Comparison of ENCODE assay signal across 29 cellular contexts in genomic region chrX:22349116-22349515, GRCh38.
"Had no signal": no experiment of that assay in that cellular context is flagged by ENCODE, and none has a peak within 500 bp of the region (broad histone marks: within the 10 kb centered on the region; RNA-seq: fewer than 3 reads in every experiment).

No MANE protein-coding gene starts in this region.

- H3K4me2 ChIP-seq: neural progenitor cell had no signal

- H3K4me3 ChIP-seq: coronary artery, esophagus muscularis mucosa, heart right ventricle, left lung, mucosa of descending colon, neural progenitor cell, right lobe of liver, thoracic aorta, tibial nerve, upper lobe of right lung, vagina had no signal

- H3K79me2 ChIP-seq: parathyroid adenoma had no signal

- H3K4me1 ChIP-seq: esophagus muscularis mucosa, heart right ventricle, left lung, neural progenitor cell, parathyroid adenoma, right lobe of liver, tibial nerve, upper lobe of right lung, vagina had no signal

- H3K9me3 Mint-ChIP-seq: natural killer cell treated with Interleukin-12 subunit alpha and Interleukin-12 subunit beta and Interleukin-15 and Interleukin-18, amount 100 ng/mL, for 72 hours; neural progenitor cell; stimulated activated naive B cell treated with anti-CD40 and anti-IgM and Interleukin-4, amounts not matched to agents 10 μg/mL and 1 μg/mL and 100 μg/mL, for 72 hours; stimulated activated naive CD8-positive, alpha-beta T cell treated with anti-CD3 and anti-CD28 coated beads, Interleukin-15, Interleukin-2, amounts not matched to agents 100 ng/mL and 50 ng/mL, for 24 hours had no signal

- H3K36me3 ChIP-seq: esophagus muscularis mucosa, heart right ventricle, left lung, neural progenitor cell, right lobe of liver, thoracic aorta, tibial nerve, upper lobe of right lung, vagina had no signal

- H3K27me3 Mint-ChIP-seq: effector memory CD8-positive, alpha-beta T cell; naive B cell; natural killer cell treated with Interleukin-12 subunit alpha and Interleukin-12 subunit beta and Interleukin-15 and Interleukin-18, amount 100 ng/mL, for 72 hours; progenitor cell of endocrine pancreas; stimulated activated naive CD8-positive, alpha-beta T cell treated with anti-CD3 and anti-CD28 coated beads, Interleukin-15, Interleukin-2, amounts not matched to agents 100 ng/mL and 50 ng/mL, for 24 hours had no signal

- H2AFZ ChIP-seq: neural progenitor cell, parathyroid adenoma had no signal

- H3K27ac ChIP-seq: coronary artery, esophagus muscularis mucosa, heart right ventricle, left lung, neural progenitor cell, parathyroid adenoma, right lobe of liver, thoracic aorta, tibial nerve, upper lobe of right lung, vagina had no signal

- H3K9me3 ChIP-seq: esophagus muscularis mucosa, heart right ventricle, left lung, mucosa of descending colon, right lobe of liver, thoracic aorta, tibial nerve, upper lobe of right lung, vagina had no signal

- H3K36me3 Mint-ChIP-seq: mesothelial cell of epicardium; naive B cell; natural killer cell treated with Interleukin-12 subunit alpha and Interleukin-12 subunit beta and Interleukin-15 and Interleukin-18, amount 100 ng/mL, for 72 hours; neural progenitor cell; stimulated activated naive B cell treated with anti-CD40 and anti-IgM and Interleukin-4, amounts not matched to agents 10 μg/mL and 1 μg/mL and 100 μg/mL, for 72 hours had no signal

- H3K9ac ChIP-seq: neural progenitor cell, parathyroid adenoma had no signal

- ATAC-seq: effector memory CD8-positive, alpha-beta T cell; heart right ventricle; left cardiac atrium; left lung; mucosa of descending colon; natural killer cell treated with Interleukin-12 subunit alpha and Interleukin-12 subunit beta and Interleukin-15 and Interleukin-18, amount 100 ng/mL, for 72 hours; right lobe of liver; stimulated activated naive B cell treated with anti-CD40 and anti-IgM and Interleukin-4, amounts not matched to agents 10 μg/mL and 1 μg/mL and 100 μg/mL, for 72 hours; upper lobe of right lung had no signal

- H3K27me3 ChIP-seq: esophagus muscularis mucosa, left lung, neural progenitor cell, right lobe of liver, tibial nerve, upper lobe of right lung, vagina had no signal

- DNase-seq: effector memory CD8-positive, alpha-beta T cell; foreskin melanocyte; glutamatergic neuron; heart right ventricle; hippocampal formation; left cardiac atrium; left lung; mesenchymal stem cell; mucosa of descending colon; naive B cell; right lobe of liver; small intestine; stimulated activated CD4-positive, alpha-beta T cell treated with anti-CD3 and anti-CD28 coated beads, Interleukin-15, amount 100 ng/mL, for 24 hours; stimulated activated CD4-positive, alpha-beta T cell treated with anti-CD3 and anti-CD28 coated beads, Interleukin-2, amount 100 ng/mL, for 48 hours; stimulated activated naive B cell treated with anti-CD40 and anti-IgM and Interleukin-4, amounts not matched to agents 10 μg/mL and 1 μg/mL and 100 μg/mL, for 72 hours; upper lobe of right lung had no signal

- H3K4me1 Mint-ChIP-seq: mesothelial cell of epicardium; naive B cell; neural progenitor cell; stimulated activated naive B cell treated with anti-CD40 and anti-IgM and Interleukin-4, amounts not matched to agents 10 μg/mL and 1 μg/mL and 100 μg/mL, for 72 hours had no signal

- H3K27ac Mint-ChIP-seq: effector memory CD8-positive, alpha-beta T cell; mesothelial cell of epicardium; naive B cell; natural killer cell treated with Interleukin-12 subunit alpha and Interleukin-12 subunit beta and Interleukin-15 and Interleukin-18, amount 100 ng/mL, for 72 hours; neural progenitor cell; progenitor cell of endocrine pancreas; stimulated activated naive B cell treated with anti-CD40 and anti-IgM and Interleukin-4, amounts not matched to agents 10 μg/mL and 1 μg/mL and 100 μg/mL, for 72 hours; stimulated activated naive CD8-positive, alpha-beta T cell treated with anti-CD3 and anti-CD28 coated beads, Interleukin-15, Interleukin-2, amounts not matched to agents 100 ng/mL and 50 ng/mL, for 24 hours had no signal

- FAIRE-seq: endometrium, islet of Langerhans, small intestine had no signal

- H3K4me3 Mint-ChIP-seq: effector memory CD8-positive, alpha-beta T cell; mesothelial cell of epicardium; naive B cell; natural killer cell treated with Interleukin-12 subunit alpha and Interleukin-12 subunit beta and Interleukin-15 and Interleukin-18, amount 100 ng/mL, for 72 hours; neural progenitor cell; stimulated activated naive B cell treated with anti-CD40 and anti-IgM and Interleukin-4, amounts not matched to agents 10 μg/mL and 1 μg/mL and 100 μg/mL, for 72 hours; stimulated activated naive CD8-positive, alpha-beta T cell treated with anti-CD3 and anti-CD28 coated beads, Interleukin-15, Interleukin-2, amounts not matched to agents 100 ng/mL and 50 ng/mL, for 24 hours had no signal
